8 cellular contexts compared by ENCODE assay signal in genomic region chr18:22933958-22934423, GRCh38. TPM values are rescaled to one million over a fixed set of nuclear protein-coding genes. Genes with fewer than 3 reads are reported as not detected.
DNase-seq lines count a peak whose midpoint lies in the region; ATAC-seq and TF ChIP-seq lines count a peak whose summit lies in the region.

No MANE protein-coding gene starts in this region.

- CTCF ChIA-PET in activated CD4-positive, alpha-beta T cell treated with anti-CD3 and anti-CD28 coated beads, Interleukin-2, amount 10 ng/mL, durations not matched to agents 7 days and 5 days (lab: Charles Lee) = interaction anchor here (0.9 to 1.3 kb wide), 3 partner anchors 9 to 24 kb away, joined by 3 to 4 read pairs (median 3); no protein-coding TSS in a partner anchor
- CTCF ChIA-PET in activated B cell treated with CpG ODN at 0.5 μM for 24 hours (lab: Charles Lee) = interaction anchor here (1.3 to 5.5 kb wide), 2 partner anchors 49 to 478 kb away, joined by 6 to 63 read pairs; no protein-coding TSS in a partner anchor

- H3K36me3 ChIP-seq in iPS-20b (ENCODE audit: insufficient read depth, low read depth, low read length) (peaks cover 26% of the 10 kb centered on the region), thoracic aorta (no peaks in the 10 kb centered on the region)

- peak; percentile 18 for ATAC-seq in HG03064 (IDR thresholded peaks at IDR 0.05; ENCODE audit: low read depth, unreplicated experiment)
- peak; percentile 20 for ATAC-seq in activated B cell treated with CpG ODN at 0.5 μM for 24 hours (ENCODE audit: low read depth)
- ATAC-seq in thoracic aorta (ENCODE audit: insufficient number of reproducible peaks, low FRiP score, low read depth) = no peak
- no peak for ATAC-seq in GM18873 (IDR thresholded peaks at IDR 0.05; ENCODE audit: low FRiP score, unreplicated experiment)

- peaks cover 43% of the 10 kb centered on the region for H3K4me1 Mint-ChIP-seq in activated CD4-positive, alpha-beta T cell treated with anti-CD3 and anti-CD28 coated beads, Interleukin-2, amount 10 ng/mL, durations not matched to agents 7 days and 5 days
- H3K4me1 Mint-ChIP-seq in activated B cell treated with CpG ODN at 0.5 μM for 24 hours = peaks cover 28% of the 10 kb centered on the region

- TF ChIP-seq CTCF in activated B cell treated with CpG ODN at 0.5 μM for 24 hours (IDR thresholded peaks at IDR 0.05) (no peak), thoracic aorta (IDR thresholded peaks at IDR 0.05) (no peak)

- H3K27me3 ChIP-seq in iPS-20b (ENCODE audit: insufficient read depth, low read length) (peaks cover 6% of the 10 kb centered on the region; the same call in 1 of the 2 replicates), thoracic aorta (replicated peaks; ENCODE audit: insufficient read depth) (no peaks in the 10 kb centered on the region)

- H3K27ac ChIP-seq in iPS-20b (ENCODE audit: low read length) (peak overlapping the region; percentile 92), thoracic aorta (peak overlapping the region; percentile 89 to 93)

- peak overlapping the region; percentile 98; the same call in 1 of the 2 replicates for H3K9ac ChIP-seq in iPS-20b (ENCODE audit: low read depth, low read length)

- H3K9me3 ChIP-seq in iPS-20b (ENCODE audit: insufficient read depth, low read depth, low read length) (no peaks in the 10 kb centered on the region), thoracic aorta (no peaks in the 10 kb centered on the region)

- H3K36me3 Mint-ChIP-seq in activated CD4-positive, alpha-beta T cell treated with anti-CD3 and anti-CD28 coated beads, Interleukin-2, amount 10 ng/mL, durations not matched to agents 7 days and 5 days (ENCODE audit: low read depth) = peaks cover 26% of the 10 kb centered on the region
- peaks cover 25% of the 10 kb centered on the region for H3K36me3 Mint-ChIP-seq in activated B cell treated with CpG ODN at 0.5 μM for 24 hours (ENCODE audit: low read depth)

- H3K4me1 ChIP-seq in iPS-20b (ENCODE audit: insufficient read depth, low read length) (peaks cover 3% of the 10 kb centered on the region; the same call in 1 of the 2 replicates), thoracic aorta (ENCODE audit: control insufficient read depth in 1 of 2, low read depth in 2 of 2) (no peaks in the 10 kb centered on the region)

- H3K9me3 Mint-ChIP-seq in activated CD4-positive, alpha-beta T cell treated with anti-CD3 and anti-CD28 coated beads, Interleukin-2, amount 10 ng/mL, durations not matched to agents 7 days and 5 days = no peaks in the 10 kb centered on the region
- H3K9me3 Mint-ChIP-seq in activated B cell treated with CpG ODN at 0.5 μM for 24 hours = no peaks in the 10 kb centered on the region

- intact Hi-C loops in activated B cell treated with CpG ODN at 0.5 μM for 24 hours (cut with micrococcal nuclease) = loop anchor here (1.0 to 10.0 kb wide), 11 partner anchors 44 to 1493 kb away; partner anchors contain the start of genes ESCO1, IMPACT, MIB1 and RIOK3

- peak overlapping the region; percentile 93 for H3K27ac Mint-ChIP-seq in activated CD4-positive, alpha-beta T cell treated with anti-CD3 and anti-CD28 coated beads, Interleukin-2, amount 10 ng/mL, durations not matched to agents 7 days and 5 days
- H3K27ac Mint-ChIP-seq in activated B cell treated with CpG ODN at 0.5 μM for 24 hours = peak overlapping the region; percentile 96

- POLR2A ChIA-PET in activated CD4-positive, alpha-beta T cell treated with anti-CD3 and anti-CD28 coated beads, Interleukin-2, amount 10 ng/mL, durations not matched to agents 7 days and 5 days (lab: Charles Lee) = no interaction called here
- POLR2A ChIA-PET in activated B cell treated with CpG ODN at 0.5 μM for 24 hours (lab: Charles Lee) = interaction anchor here (0.8 to 1.5 kb wide), 8 partner anchors 9 to 562 kb away, joined by 3 to 9 read pairs (median 5); a partner anchor contains a TSS

- no peak for DNase-seq in activated CD4-positive, alpha-beta T cell treated with anti-CD3 and anti-CD28 coated beads, Interleukin-2, amount 10 ng/mL, durations not matched to agents 7 days and 5 days
- no peak for DNase-seq in activated CD4-positive, alpha-beta T cell treated with anti-CD3 and anti-CD28 coated beads for 4 hours
- DNase-seq in activated B cell treated with CpG ODN at 0.5 μM for 24 hours = no peak
- no peak for DNase-seq in thoracic aorta (ENCODE audit: low spot score)
- DNase-seq in SKM-1 (lab: John Stamatoyannopoulos, UW; ENCODE audit: unreplicated experiment) = no peak

- peaks cover 5% of the 10 kb centered on the region for H3K27me3 Mint-ChIP-seq in activated CD4-positive, alpha-beta T cell treated with anti-CD3 and anti-CD28 coated beads, Interleukin-2, amount 10 ng/mL, durations not matched to agents 7 days and 5 days
- no peaks in the 10 kb centered on the region for H3K27me3 Mint-ChIP-seq in activated B cell treated with CpG ODN at 0.5 μM for 24 hours

- peak overlapping the region; percentile 94 for H3K4me3 Mint-ChIP-seq in activated CD4-positive, alpha-beta T cell treated with anti-CD3 and anti-CD28 coated beads, Interleukin-2, amount 10 ng/mL, durations not matched to agents 7 days and 5 days
- peak overlapping the region; percentile 94 for H3K4me3 Mint-ChIP-seq in activated B cell treated with CpG ODN at 0.5 μM for 24 hours

- peak overlapping the region; percentile 73 for H3K4me3 ChIP-seq in iPS-20b (ENCODE audit: low read length)
- H3K4me3 ChIP-seq in thoracic aorta = peak overlapping the region; percentile 87

RNA-seq across cellular contexts. Expression of gene RBBP8, which starts 0.9 kb away (rescaled TPM):
- 10 to 100 TPM; 63.3 to 66.2 TPM for total RNA-seq in activated CD4-positive, alpha-beta T cell treated with anti-CD3 and anti-CD28 coated beads, Interleukin-2, amount 10 ng/mL, durations not matched to agents 7 days and 5 days
- total RNA-seq in activated B cell treated with CpG ODN at 0.5 μM for 24 hours (29.1 and 29.3 TPM in 2 replicates), thoracic aorta (10 to 100 TPM in 1 of 2 donors, 1 to 10 TPM in 1; 9.7 to 10.2 TPM)

Comparison
In these comparisons a context has a peak if more than half of its experiments do, and no peak if none do; other contexts are left out.
1. ATAC-seq: peak in HG03064 (single experiment) and activated B cell treated with CpG ODN at 0.5 μM for 24 hours (single experiment); none in thoracic aorta (single experiment) and GM18873 (single experiment).